ENCODE assay signal across 8 cellular contexts in genomic region chr2:131363703-131364186, GRCh38. TPM values are rescaled to one million over a fixed set of nuclear protein-coding genes. Genes with fewer than 3 reads are reported as not detected.
DNase-seq lines count a peak whose midpoint lies in the region; ATAC-seq and TF ChIP-seq lines count a peak whose summit lies in the region.
"Not testable (repeated sequence)": the region's sequence is repeated elsewhere in the genome, so short reads cannot be mapped to it uniquely, and the experiment has no call there.

TSS of gene RAB6D (minus strand) at chr2:131364168. CDS start at chr2:131363720, 448 bp downstream.

- not testable (repeated sequence) for H3K4me1 Mint-ChIP-seq in activated CD4-positive, alpha-beta T cell treated with anti-CD3 and anti-CD28 coated beads for 36 hours; osteocyte (ENCODE audit: unreplicated experiment)
- H3K4me1 Mint-ChIP-seq in brain: peaks cover 20% of the 10 kb centered on the region

- H3K27me3 ChIP-seq in gastroesophageal sphincter: peaks cover 39% of the 10 kb centered on the region
- H3K27me3 ChIP-seq in testis: not testable (repeated sequence)

- intact Hi-C loops in activated CD4-positive, alpha-beta T cell treated with anti-CD3 and anti-CD28 coated beads for 36 hours (cut with DNase I, micrococcal nuclease); testis (cut with DNase I; ENCODE audit: low total_unique reads): not testable (repeated sequence)

- not testable (repeated sequence) for H3K9me3 Mint-ChIP-seq in activated CD4-positive, alpha-beta T cell treated with anti-CD3 and anti-CD28 coated beads for 36 hours (ENCODE audit: low read depth); brain; osteocyte (ENCODE audit: unreplicated experiment)

- not testable (repeated sequence) for TF ChIP-seq EP300 in gastroesophageal sphincter (IDR thresholded peaks at IDR 0.05)

- H3K4me3 ChIP-seq in gastroesophageal sphincter (peak within 1 kb of the TSS in 1 of 2 donors; percentile 45), testis (peak within 1 kb of the TSS in 1 of 2 donors; percentile 60)

- H3K36me3 ChIP-seq in gastroesophageal sphincter; testis (ENCODE audit: low read depth, missing control alignments): not testable (repeated sequence)

- CTCF ChIA-PET in activated CD4-positive, alpha-beta T cell treated with anti-CD3 and anti-CD28 coated beads for 36 hours (lab: Charles Lee): not testable (repeated sequence)

- POLR2A ChIA-PET in activated CD4-positive, alpha-beta T cell treated with anti-CD3 and anti-CD28 coated beads for 36 hours (lab: Charles Lee): not testable (repeated sequence)

- TF ChIP-seq CTCF in brain (conservative IDR thresholded peaks at IDR 0.05); gastroesophageal sphincter (IDR thresholded peaks at IDR 0.05); osteocyte (IDR thresholded peaks at IDR 0.05); testis (IDR thresholded peaks at IDR 0.05): not testable (repeated sequence)

- H3K36me3 Mint-ChIP-seq in activated CD4-positive, alpha-beta T cell treated with anti-CD3 and anti-CD28 coated beads for 36 hours (ENCODE audit: low read depth); brain; osteocyte (ENCODE audit: unreplicated experiment): not testable (repeated sequence)

- not testable (repeated sequence) for H3K27ac Mint-ChIP-seq in activated CD4-positive, alpha-beta T cell treated with anti-CD3 and anti-CD28 coated beads for 36 hours; osteocyte (ENCODE audit: unreplicated experiment)
- peak within 1 kb of the TSS in 4 of 5 experiments; percentile 12 to 94 (median 45) for H3K27ac Mint-ChIP-seq in brain

- H3K4me1 ChIP-seq in gastroesophageal sphincter, testis: not testable (repeated sequence)

- peak; percentile 28 for DNase-seq in D341Med (ENCODE audit: low spot score)
- peak in 2 of 3 experiments; percentile 66 to 72 for DNase-seq in NCI-H1417 (lab: John Stamatoyannopoulos, UW)
- peak; percentile 9 for DNase-seq in activated CD4-positive, alpha-beta T cell treated with anti-CD3 and anti-CD28 coated beads for 36 hours
- not testable (repeated sequence) for DNase-seq in left lobe of liver (ENCODE audit: low spot score); osteocyte (ENCODE audit: extremely low spot score, unreplicated experiment)
- DNase-seq in testis: peak; percentile 37

- peaks cover 36% of the 10 kb centered on the region for H3K27me3 Mint-ChIP-seq in activated CD4-positive, alpha-beta T cell treated with anti-CD3 and anti-CD28 coated beads for 36 hours
- peaks cover 32% of the 10 kb centered on the region for H3K27me3 Mint-ChIP-seq in brain
- H3K27me3 Mint-ChIP-seq in osteocyte (ENCODE audit: unreplicated experiment): peaks cover 41% of the 10 kb centered on the region

- H3K4me3 Mint-ChIP-seq in activated CD4-positive, alpha-beta T cell treated with anti-CD3 and anti-CD28 coated beads for 36 hours: peak within 1 kb of the TSS; percentile 48
- H3K4me3 Mint-ChIP-seq in brain: peak within 1 kb of the TSS; percentile 78 to 84 (median 79)
- peak within 1 kb of the TSS; percentile 61 for H3K4me3 Mint-ChIP-seq in osteocyte (ENCODE audit: unreplicated experiment)

- ATAC-seq in activated CD4-positive, alpha-beta T cell treated with anti-CD3 and anti-CD28 coated beads for 36 hours: peak; percentile 58
- peak; percentile 71 for ATAC-seq in gastroesophageal sphincter
- ATAC-seq in left lobe of liver: peak; percentile 47

- H3K9me3 ChIP-seq in gastroesophageal sphincter, testis: not testable (repeated sequence)

- 0% methylated on average over 1 to 5 of the region's 50 CpGs for WGBS in gastroesophageal sphincter (ENCODE audit: low coverage in 1 of 2), 2 donors
- 2 to 3% methylated on average over 26 to 39 of the region's 50 CpGs for WGBS in testis, 2 donors

- TF ChIP-seq POLR2A in gastroesophageal sphincter (IDR thresholded peaks at IDR 0.05); testis (IDR thresholded peaks at IDR 0.05): not testable (repeated sequence)

- H3K27ac ChIP-seq in gastroesophageal sphincter (peak within 1 kb of the TSS in 3 of 4 donors; percentile 26 to 72 (median 52)), testis (peak within 1 kb of the TSS; percentile 61 to 77)

RNA-seq across cellular contexts. Expression of gene RAB6D, which starts in this region (rescaled TPM):
- not detected for total RNA-seq in activated CD4-positive, alpha-beta T cell treated with anti-CD3 and anti-CD28 coated beads for 36 hours
- polyA plus RNA-seq in brain (ENCODE audit: insufficient read depth, low read depth, low replicate concordance) (0.17 TPM), testis (ENCODE audit: insufficient read depth, low read depth, low replicate concordance) (1.3 TPM)
- total RNA-seq in gastroesophageal sphincter (not detected), left lobe of liver (not detected), osteocyte (0.10 TPM in 1 of 2 replicates, not detected in the other), testis (1 to 10 TPM; 1.7 to 2.5 TPM)

Comparison
In these comparisons a context has a peak if more than half of its experiments do, and no peak if none do; other contexts are left out.
1. Peak in DNase-seq and ATAC-seq in activated CD4-positive, alpha-beta T cell treated with anti-CD3 and anti-CD28 coated beads for 36 hours; RNA of the gene not detected or under 1 TPM.
2. Peak in ATAC-seq and H3K27ac ChIP-seq in gastroesophageal sphincter; RNA of the gene not detected or under 1 TPM.
3. Peak in ATAC-seq in left lobe of liver; RNA of the gene not detected or under 1 TPM.